Comparison of ENCODE assay signal across 1 cellular context in the genomic region with DNA sequence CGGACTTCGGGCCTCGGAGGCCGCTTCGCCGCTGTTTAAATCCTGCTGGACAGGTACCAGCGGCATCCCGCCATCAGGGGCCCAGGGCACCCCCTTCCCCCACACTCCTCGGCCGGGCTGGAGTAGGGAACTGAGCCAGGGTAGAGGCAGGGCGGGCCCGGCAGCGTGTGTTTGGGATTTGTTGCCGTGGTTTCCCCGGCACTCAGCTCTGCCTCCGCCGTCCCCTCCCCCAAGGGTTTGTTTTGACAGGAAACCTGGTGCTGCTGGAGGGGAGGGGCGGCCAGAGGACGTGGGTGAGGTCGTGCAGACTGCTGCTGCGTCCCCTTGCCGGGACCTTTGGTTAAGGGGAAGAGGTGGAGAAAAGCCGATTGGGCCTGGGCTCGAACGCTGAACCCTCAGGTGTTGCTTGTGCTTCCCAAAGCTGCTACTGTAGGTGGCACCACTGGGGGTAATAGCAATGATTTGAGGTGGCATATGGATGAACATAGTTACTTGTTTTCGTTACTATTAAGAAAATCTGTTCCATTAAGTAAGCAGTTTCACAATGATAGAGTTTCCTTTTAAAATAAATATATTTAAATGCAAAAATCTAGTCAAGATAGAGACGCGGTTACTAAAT.
TF ChIP-seq lines count a peak whose summit lies in the region.

No MANE protein-coding gene starts in this region.

TF ChIP-seq in HEK293, 187 proteins besides CTCF, POLR2A, EP300 and RAD21 (continued from another document):
- TF ChIP-seq REST (tag by site-specific recombination; IDR thresholded peaks at IDR 0.05) (peak; percentile 33; the same call in 1 of the 2 replicates), YY2 (tag by site-specific recombination; IDR thresholded peaks at IDR 0.05) (peak; percentile 58; the same call in 1 of the 2 replicates), ZBTB11 (tag by site-specific recombination; conservative IDR thresholded peaks at IDR 0.05; ENCODE audit: low read depth) (peak; percentile 27; the same call in 1 of the 2 replicates), SP2 (tag by site-specific recombination; IDR thresholded peaks at IDR 0.05) (peak; percentile 79), ZNF248 (tag by site-specific recombination; IDR thresholded peaks at IDR 0.05) (no peak), ZNF544 (tag by site-specific recombination; IDR thresholded peaks at IDR 0.05) (no peak), ZNF133 (tag by site-specific recombination; IDR thresholded peaks at IDR 0.05) (no peak), KLF16 (tag by site-specific recombination; IDR thresholded peaks at IDR 0.05) (0 out of 2 replicates have a peak, but pooled peaks have one; percentile 35), ZNF645 (tag by site-specific recombination; IDR thresholded peaks at IDR 0.05) (no peak)
